In the genomic region with DNA sequence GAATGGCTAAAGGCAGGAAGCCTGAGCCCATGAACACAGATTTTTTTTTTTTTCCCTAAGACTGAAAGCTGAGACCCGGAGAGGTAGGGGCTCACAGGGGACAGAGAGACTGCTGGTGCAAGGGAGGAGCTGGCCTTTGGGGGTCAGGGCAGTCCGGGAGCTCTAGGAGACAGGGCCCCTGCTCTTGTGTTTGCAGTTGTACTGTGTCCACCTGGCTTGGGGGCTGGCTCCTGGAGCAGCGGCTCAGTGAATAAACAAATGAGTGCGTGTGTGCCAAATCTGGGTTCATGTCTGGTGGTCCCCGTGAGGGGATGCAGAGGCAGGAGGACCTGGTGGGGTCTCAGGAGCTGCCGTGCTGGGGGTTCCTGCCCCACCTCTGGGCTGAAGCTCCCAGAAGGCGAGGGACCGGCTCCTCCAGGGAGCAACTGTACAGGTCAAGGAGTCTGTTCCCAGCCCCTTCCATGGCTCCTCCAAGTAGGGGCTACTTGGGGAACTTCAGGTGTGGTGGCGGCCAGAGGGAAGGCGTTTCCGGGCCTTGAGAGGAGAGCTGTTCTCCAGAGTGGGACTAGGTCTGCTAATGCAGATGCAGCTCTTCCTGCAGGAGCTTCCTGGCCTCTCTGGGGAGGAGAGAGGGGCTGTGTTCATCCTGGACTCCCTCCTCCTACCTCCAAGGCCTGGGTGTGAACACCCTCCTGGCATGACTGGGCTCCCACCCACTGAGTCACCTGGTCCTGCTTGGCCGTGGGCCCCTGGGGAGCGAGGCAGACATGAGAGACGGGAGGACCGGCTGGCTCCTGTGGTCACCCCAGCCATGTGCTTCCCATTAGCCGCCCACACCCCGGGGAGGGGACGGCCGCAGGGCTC, we compare ENCODE assay signal across 1 cellular context.
TF ChIP-seq lines count a peak whose summit lies in the region.

No MANE protein-coding gene starts in this region.

TF ChIP-seq in HepG2, 621 proteins besides CTCF, POLR2A, EP300 and RAD21 (continued from another document and continues in another):
- TF ChIP-seq, protein P1, sequence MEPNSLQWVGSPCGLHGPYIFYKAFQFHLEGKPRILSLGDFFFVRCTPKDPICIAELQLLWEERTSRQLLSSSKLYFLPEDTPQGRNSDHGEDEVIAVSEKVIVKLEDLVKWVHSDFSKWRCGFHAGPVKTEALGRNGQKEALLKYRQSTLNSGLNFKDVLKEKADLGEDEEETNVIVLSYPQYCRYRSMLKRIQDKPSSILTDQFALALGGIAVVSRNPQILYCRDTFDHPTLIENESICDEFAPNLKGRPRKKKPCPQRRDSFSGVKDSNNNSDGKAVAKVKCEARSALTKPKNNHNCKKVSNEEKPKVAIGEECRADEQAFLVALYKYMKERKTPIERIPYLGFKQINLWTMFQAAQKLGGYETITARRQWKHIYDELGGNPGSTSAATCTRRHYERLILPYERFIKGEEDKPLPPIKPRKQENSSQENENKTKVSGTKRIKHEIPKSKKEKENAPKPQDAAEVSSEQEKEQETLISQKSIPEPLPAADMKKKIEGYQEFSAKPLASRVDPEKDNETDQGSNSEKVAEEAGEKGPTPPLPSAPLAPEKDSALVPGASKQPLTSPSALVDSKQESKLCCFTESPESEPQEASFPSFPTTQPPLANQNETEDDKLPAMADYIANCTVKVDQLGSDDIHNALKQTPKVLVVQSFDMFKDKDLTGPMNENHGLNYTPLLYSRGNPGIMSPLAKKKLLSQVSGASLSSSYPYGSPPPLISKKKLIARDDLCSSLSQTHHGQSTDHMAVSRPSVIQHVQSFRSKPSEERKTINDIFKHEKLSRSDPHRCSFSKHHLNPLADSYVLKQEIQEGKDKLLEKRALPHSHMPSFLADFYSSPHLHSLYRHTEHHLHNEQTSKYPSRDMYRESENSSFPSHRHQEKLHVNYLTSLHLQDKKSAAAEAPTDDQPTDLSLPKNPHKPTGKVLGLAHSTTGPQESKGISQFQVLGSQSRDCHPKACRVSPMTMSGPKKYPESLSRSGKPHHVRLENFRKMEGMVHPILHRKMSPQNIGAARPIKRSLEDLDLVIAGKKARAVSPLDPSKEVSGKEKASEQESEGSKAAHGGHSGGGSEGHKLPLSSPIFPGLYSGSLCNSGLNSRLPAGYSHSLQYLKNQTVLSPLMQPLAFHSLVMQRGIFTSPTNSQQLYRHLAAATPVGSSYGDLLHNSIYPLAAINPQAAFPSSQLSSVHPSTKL (CRISPR knock-in tag; IDR thresholded peaks at IDR 0.05) = peak; percentile 80
- TF ChIP-seq, protein P2, sequence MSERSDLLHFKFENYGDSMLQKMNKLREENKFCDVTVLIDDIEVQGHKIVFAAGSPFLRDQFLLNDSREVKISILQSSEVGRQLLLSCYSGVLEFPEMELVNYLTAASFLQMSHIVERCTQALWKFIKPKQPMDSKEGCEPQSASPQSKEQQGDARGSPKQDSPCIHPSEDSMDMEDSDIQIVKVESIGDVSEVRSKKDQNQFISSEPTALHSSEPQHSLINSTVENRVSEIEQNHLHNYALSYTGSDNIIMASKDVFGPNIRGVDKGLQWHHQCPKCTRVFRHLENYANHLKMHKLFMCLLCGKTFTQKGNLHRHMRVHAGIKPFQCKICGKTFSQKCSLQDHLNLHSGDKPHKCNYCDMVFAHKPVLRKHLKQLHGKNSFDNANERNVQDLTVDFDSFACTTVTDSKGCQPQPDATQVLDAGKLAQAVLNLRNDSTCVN (CRISPR knock-in tag; IDR thresholded peaks at IDR 0.05; ENCODE audit: borderline replicate concordance) = peak; percentile 19; the same call in 1 of the 2 replicates
- TF ChIP-seq HNRNPUL1 (IDR thresholded peaks at IDR 0.05; ENCODE audit: low read depth, low read length) (no peak), ATF7 (IDR thresholded peaks at IDR 0.05) (no peak), ATF7 (CRISPR knock-in tag; IDR thresholded peaks at IDR 0.05) (peak; percentile 64; the same call in 1 of the 2 replicates), KLF12 (CRISPR knock-in tag; IDR thresholded peaks at IDR 0.05; ENCODE audit: borderline replicate concordance) (0 out of 2 replicates have a peak, but pooled peaks have one; percentile 64), SP2 (CRISPR knock-in tag; IDR thresholded peaks at IDR 0.05) (no peak), SATB2 (CRISPR knock-in tag; IDR thresholded peaks at IDR 0.05) (no peak), AGO1 (IDR thresholded peaks at IDR 0.05; ENCODE audit: low read depth, low read length, poor library complexity, severe bottlenecking) (peak; percentile 71), ZNF446 (CRISPR knock-in tag; IDR thresholded peaks at IDR 0.05) (peak; percentile 52; the same call in 1 of the 2 replicates), ZNF44 (CRISPR knock-in tag; IDR thresholded peaks at IDR 0.05) (no peak), ZNF792 (CRISPR knock-in tag; IDR thresholded peaks at IDR 0.05) (no peak; the same call in 1 of the 2 replicates), MTA3 (CRISPR knock-in tag; IDR thresholded peaks at IDR 0.05) (no peak), KLF15 (CRISPR knock-in tag; IDR thresholded peaks at IDR 0.05; ENCODE audit: borderline replicate concordance) (no peak), SETDB1 (CRISPR knock-in tag; IDR thresholded peaks at IDR 0.05; ENCODE audit: borderline replicate concordance) (no peak), ZNF335 (CRISPR knock-in tag; IDR thresholded peaks at IDR 0.05) (no peak), MAZ (IDR thresholded peaks at IDR 0.05; ENCODE audit: borderline replicate concordance, low read depth, low read length) (peak; percentile 77), MAZ (CRISPR knock-in tag; IDR thresholded peaks at IDR 0.05; ENCODE audit: low read depth) (peak; percentile 73), ZNF773 (CRISPR knock-in tag; IDR thresholded peaks at IDR 0.05; ENCODE audit: borderline replicate concordance) (no peak), ZNF670 (CRISPR knock-in tag; IDR thresholded peaks at IDR 0.05; ENCODE audit: borderline replicate concordance) (peak; percentile 55; the same call in 1 of the 2 replicates), REL (CRISPR knock-in tag; conservative IDR thresholded peaks at IDR 0.05) (0 out of 2 replicates have a peak, but pooled peaks have one; percentile 51), NFYC (CRISPR knock-in tag; IDR thresholded peaks at IDR 0.05) (no peak), MTF1 (CRISPR knock-in tag; IDR thresholded peaks at IDR 0.05) (no peak)
- TF ChIP-seq, protein P3, sequence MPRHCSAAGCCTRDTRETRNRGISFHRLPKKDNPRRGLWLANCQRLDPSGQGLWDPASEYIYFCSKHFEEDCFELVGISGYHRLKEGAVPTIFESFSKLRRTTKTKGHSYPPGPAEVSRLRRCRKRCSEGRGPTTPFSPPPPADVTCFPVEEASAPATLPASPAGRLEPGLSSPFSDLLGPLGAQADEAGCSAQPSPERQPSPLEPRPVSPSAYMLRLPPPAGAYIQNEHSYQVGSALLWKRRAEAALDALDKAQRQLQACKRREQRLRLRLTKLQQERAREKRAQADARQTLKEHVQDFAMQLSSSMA (CRISPR knock-in tag; IDR thresholded peaks at IDR 0.05) = peak; percentile 66; the same call in 1 of the 2 replicates
- TF ChIP-seq, protein P4, sequence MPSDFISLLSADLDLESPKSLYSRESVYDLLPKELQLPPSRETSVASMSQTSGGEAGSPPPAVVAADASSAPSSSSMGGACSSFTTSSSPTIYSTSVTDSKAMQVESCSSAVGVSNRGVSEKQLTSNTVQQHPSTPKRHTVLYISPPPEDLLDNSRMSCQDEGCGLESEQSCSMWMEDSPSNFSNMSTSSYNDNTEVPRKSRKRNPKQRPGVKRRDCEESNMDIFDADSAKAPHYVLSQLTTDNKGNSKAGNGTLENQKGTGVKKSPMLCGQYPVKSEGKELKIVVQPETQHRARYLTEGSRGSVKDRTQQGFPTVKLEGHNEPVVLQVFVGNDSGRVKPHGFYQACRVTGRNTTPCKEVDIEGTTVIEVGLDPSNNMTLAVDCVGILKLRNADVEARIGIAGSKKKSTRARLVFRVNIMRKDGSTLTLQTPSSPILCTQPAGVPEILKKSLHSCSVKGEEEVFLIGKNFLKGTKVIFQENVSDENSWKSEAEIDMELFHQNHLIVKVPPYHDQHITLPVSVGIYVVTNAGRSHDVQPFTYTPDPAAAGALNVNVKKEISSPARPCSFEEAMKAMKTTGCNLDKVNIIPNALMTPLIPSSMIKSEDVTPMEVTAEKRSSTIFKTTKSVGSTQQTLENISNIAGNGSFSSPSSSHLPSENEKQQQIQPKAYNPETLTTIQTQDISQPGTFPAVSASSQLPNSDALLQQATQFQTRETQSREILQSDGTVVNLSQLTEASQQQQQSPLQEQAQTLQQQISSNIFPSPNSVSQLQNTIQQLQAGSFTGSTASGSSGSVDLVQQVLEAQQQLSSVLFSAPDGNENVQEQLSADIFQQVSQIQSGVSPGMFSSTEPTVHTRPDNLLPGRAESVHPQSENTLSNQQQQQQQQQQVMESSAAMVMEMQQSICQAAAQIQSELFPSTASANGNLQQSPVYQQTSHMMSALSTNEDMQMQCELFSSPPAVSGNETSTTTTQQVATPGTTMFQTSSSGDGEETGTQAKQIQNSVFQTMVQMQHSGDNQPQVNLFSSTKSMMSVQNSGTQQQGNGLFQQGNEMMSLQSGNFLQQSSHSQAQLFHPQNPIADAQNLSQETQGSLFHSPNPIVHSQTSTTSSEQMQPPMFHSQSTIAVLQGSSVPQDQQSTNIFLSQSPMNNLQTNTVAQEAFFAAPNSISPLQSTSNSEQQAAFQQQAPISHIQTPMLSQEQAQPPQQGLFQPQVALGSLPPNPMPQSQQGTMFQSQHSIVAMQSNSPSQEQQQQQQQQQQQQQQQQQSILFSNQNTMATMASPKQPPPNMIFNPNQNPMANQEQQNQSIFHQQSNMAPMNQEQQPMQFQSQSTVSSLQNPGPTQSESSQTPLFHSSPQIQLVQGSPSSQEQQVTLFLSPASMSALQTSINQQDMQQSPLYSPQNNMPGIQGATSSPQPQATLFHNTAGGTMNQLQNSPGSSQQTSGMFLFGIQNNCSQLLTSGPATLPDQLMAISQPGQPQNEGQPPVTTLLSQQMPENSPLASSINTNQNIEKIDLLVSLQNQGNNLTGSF (CRISPR knock-in tag; IDR thresholded peaks at IDR 0.05) = 0 out of 2 replicates have a peak, but pooled peaks have one; percentile 75
- TF ChIP-seq, protein P5, sequence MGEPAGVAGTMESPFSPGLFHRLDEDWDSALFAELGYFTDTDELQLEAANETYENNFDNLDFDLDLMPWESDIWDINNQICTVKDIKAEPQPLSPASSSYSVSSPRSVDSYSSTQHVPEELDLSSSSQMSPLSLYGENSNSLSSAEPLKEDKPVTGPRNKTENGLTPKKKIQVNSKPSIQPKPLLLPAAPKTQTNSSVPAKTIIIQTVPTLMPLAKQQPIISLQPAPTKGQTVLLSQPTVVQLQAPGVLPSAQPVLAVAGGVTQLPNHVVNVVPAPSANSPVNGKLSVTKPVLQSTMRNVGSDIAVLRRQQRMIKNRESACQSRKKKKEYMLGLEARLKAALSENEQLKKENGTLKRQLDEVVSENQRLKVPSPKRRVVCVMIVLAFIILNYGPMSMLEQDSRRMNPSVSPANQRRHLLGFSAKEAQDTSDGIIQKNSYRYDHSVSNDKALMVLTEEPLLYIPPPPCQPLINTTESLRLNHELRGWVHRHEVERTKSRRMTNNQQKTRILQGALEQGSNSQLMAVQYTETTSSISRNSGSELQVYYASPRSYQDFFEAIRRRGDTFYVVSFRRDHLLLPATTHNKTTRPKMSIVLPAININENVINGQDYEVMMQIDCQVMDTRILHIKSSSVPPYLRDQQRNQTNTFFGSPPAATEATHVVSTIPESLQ (CRISPR knock-in tag; conservative IDR thresholded peaks at IDR 0.05) = no peak
- TF ChIP-seq, protein P6, sequence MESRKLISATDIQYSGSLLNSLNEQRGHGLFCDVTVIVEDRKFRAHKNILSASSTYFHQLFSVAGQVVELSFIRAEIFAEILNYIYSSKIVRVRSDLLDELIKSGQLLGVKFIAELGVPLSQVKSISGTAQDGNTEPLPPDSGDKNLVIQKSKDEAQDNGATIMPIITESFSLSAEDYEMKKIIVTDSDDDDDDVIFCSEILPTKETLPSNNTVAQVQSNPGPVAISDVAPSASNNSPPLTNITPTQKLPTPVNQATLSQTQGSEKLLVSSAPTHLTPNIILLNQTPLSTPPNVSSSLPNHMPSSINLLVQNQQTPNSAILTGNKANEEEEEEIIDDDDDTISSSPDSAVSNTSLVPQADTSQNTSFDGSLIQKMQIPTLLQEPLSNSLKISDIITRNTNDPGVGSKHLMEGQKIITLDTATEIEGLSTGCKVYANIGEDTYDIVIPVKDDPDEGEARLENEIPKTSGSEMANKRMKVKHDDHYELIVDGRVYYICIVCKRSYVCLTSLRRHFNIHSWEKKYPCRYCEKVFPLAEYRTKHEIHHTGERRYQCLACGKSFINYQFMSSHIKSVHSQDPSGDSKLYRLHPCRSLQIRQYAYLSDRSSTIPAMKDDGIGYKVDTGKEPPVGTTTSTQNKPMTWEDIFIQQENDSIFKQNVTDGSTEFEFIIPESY (CRISPR knock-in tag; IDR thresholded peaks at IDR 0.05) = no peak; the same call in 1 of the 2 replicates
- TF ChIP-seq, protein P7, sequence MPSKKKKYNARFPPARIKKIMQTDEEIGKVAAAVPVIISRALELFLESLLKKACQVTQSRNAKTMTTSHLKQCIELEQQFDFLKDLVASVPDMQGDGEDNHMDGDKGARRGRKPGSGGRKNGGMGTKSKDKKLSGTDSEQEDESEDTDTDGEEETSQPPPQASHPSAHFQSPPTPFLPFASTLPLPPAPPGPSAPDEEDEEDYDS (CRISPR knock-in tag; IDR thresholded peaks at IDR 0.05) = peak; percentile 49
- TF ChIP-seq, protein P8, sequence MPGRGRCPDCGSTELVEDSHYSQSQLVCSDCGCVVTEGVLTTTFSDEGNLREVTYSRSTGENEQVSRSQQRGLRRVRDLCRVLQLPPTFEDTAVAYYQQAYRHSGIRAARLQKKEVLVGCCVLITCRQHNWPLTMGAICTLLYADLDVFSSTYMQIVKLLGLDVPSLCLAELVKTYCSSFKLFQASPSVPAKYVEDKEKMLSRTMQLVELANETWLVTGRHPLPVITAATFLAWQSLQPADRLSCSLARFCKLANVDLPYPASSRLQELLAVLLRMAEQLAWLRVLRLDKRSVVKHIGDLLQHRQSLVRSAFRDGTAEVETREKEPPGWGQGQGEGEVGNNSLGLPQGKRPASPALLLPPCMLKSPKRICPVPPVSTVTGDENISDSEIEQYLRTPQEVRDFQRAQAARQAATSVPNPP (CRISPR knock-in tag; IDR thresholded peaks at IDR 0.05) = peak; percentile 79
- TF ChIP-seq, protein P9, sequence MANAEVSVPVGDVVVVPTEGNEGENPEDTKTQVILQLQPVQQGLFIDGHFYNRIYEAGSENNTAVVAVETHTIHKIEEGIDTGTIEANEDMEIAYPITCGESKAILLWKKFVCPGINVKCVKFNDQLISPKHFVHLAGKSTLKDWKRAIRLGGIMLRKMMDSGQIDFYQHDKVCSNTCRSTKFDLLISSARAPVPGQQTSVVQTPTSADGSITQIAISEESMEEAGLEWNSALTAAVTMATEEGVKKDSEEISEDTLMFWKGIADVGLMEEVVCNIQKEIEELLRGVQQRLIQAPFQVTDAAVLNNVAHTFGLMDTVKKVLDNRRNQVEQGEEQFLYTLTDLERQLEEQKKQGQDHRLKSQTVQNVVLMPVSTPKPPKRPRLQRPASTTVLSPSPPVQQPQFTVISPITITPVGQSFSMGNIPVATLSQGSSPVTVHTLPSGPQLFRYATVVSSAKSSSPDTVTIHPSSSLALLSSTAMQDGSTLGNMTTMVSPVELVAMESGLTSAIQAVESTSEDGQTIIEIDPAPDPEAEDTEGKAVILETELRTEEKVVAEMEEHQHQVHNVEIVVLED (CRISPR knock-in tag; IDR thresholded peaks at IDR 0.05; ENCODE audit: borderline replicate concordance) = no peak
- TF ChIP-seq, protein P10, sequence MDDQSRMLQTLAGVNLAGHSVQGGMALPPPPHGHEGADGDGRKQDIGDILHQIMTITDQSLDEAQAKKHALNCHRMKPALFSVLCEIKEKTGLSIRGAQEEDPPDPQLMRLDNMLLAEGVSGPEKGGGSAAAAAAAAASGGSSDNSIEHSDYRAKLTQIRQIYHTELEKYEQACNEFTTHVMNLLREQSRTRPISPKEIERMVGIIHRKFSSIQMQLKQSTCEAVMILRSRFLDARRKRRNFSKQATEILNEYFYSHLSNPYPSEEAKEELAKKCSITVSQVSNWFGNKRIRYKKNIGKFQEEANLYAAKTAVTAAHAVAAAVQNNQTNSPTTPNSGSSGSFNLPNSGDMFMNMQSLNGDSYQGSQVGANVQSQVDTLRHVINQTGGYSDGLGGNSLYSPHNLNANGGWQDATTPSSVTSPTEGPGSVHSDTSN (CRISPR knock-in tag; IDR thresholded peaks at IDR 0.05; ENCODE audit: borderline replicate concordance) = no peak
